Comparison of ENCODE assay signal across 8 cellular contexts in the genomic region with DNA sequence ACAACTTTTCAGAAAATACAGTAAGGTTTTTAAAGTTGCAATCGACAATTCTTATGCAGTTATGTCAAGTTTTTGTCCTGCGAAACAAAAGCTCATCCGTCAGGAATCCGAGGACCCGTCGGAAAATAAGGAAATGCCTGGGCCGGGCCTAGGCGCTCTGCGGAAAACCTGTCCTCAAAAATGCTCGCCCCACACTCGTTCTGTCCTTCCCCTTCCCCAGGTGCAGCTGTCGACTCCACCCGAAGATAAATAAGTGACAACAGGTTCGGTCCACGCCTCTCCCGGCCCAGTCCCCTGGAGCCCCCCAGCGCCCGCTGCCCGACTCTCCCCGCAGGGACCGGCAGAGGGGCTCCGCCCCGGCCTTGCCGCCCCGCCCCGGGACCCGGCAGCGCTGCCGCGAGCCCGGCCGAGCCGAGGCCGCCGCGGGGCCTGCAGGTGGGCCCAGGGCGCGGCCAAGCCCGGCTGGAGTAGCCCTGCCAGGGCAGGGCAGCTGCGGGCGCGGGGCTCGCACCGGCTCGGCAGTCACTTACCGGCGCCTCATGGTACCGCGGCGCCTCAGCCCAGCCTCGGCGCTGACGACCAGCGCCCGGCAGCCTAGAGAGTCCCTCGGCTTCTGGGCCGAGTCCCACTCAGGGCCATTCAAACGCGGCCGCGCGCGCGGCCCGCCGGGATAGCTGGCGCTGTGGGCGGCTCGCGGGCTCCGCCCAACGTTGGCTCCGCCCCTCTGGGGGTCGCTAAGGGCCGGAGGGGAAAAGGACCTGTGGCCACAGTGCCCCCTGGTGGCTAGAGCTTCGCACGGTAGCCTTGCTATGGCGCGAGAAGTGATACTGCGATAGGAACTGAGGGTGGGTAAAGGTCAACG. TPM values are rescaled to one million over a fixed set of nuclear protein-coding genes. Genes with fewer than 3 reads are reported as not detected.
DNase-seq lines count a peak whose midpoint lies in the region; ATAC-seq and TF ChIP-seq lines count a peak whose summit lies in the region.

A gene with protein sequence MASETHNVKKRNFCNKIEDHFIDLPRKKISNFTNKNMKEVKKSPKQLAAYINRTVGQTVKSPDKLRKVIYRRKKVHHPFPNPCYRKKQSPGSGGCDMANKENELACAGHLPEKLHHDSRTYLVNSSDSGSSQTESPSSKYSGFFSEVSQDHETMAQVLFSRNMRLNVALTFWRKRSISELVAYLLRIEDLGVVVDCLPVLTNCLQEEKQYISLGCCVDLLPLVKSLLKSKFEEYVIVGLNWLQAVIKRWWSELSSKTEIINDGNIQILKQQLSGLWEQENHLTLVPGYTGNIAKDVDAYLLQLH (minus strand): TSS at position 676 of the 862 bp plus-strand sequence. CDS start 46,420 bp downstream, outside the sequence.

- H3K27ac Mint-ChIP-seq in CD14-positive monocyte, result peak within 1 kb of the TSS; percentile 76 to 92 (median 87)
- H3K27ac Mint-ChIP-seq in activated CD4-positive, alpha-beta T cell treated with anti-CD3 and anti-CD28 coated beads, Interleukin-2, amount 10 ng/mL, durations not matched to agents 24 days and 14 days, result peak within 1 kb of the TSS; percentile 81

- ATAC-seq in GM19328 (IDR thresholded peaks at IDR 0.05; ENCODE audit: unreplicated experiment) (peak; percentile 95), HG03520 (IDR thresholded peaks at IDR 0.05; ENCODE audit: unreplicated experiment) (peak; percentile 94), left lung (peak; percentile 99)

- peaks cover 0 to 4% (median 0%) of the 10 kb centered on the region in 3 donors for H3K27me3 Mint-ChIP-seq in CD14-positive monocyte (ENCODE audit: low read depth in 3 of 3)
- peaks cover 6% of the 10 kb centered on the region for H3K27me3 Mint-ChIP-seq in activated CD4-positive, alpha-beta T cell treated with anti-CD3 and anti-CD28 coated beads, Interleukin-2, amount 10 ng/mL, durations not matched to agents 24 days and 14 days

- H3K4me3 ChIP-seq in left lung, result peak within 1 kb of the TSS; percentile 50 to 61

- peak within 1 kb of the TSS; percentile 87 for H3K27ac ChIP-seq in left lung

- H3K9me3 Mint-ChIP-seq in CD14-positive monocyte, result no peaks in the 10 kb centered on the region
- H3K9me3 Mint-ChIP-seq in activated CD4-positive, alpha-beta T cell treated with anti-CD3 and anti-CD28 coated beads, Interleukin-2, amount 10 ng/mL, durations not matched to agents 24 days and 14 days, result no peaks in the 10 kb centered on the region

- H3K4me1 ChIP-seq in left lung, result peaks cover 11 to 22% of the 10 kb centered on the region in 2 donors

- peak; percentile 80 for TF ChIP-seq CTCF in CD14-positive monocyte (IDR thresholded peaks at IDR 0.05)
- peak; percentile 96 to 97 for TF ChIP-seq CTCF in left lung (IDR thresholded peaks at IDR 0.05)

- DNase-seq in CD14-positive monocyte (ENCODE audit: low spot score) (peak; percentile 92), NCI-H526 treated with DMSO at 0.1 percent for 48 hours (lab: John Stamatoyannopoulos, UW) (peak; percentile 86), dedifferentiated amniotic fluid mesenchymal stem cell (ENCODE audit: extremely low spot score) (peak; percentile 91), left lung (peak; percentile 98 to 100)
- DNase-seq in activated CD4-positive, alpha-beta T cell treated with anti-CD3 and anti-CD28 coated beads, Interleukin-2, amount 10 ng/mL, durations not matched to agents 24 days and 14 days, result peak; percentile 99
- peak; percentile 99 to 100 for DNase-seq in stimulated activated CD4-positive, alpha-beta T cell treated with anti-CD3 and anti-CD28 coated beads, Interleukin-2, amount 100 ng/mL, for 48 hours

- H3K27me3 ChIP-seq in left lung, result no peaks in the 10 kb centered on the region

- peaks cover 0 to 7% of the 10 kb centered on the region in 2 donors for H3K36me3 ChIP-seq in left lung

- H3K36me3 Mint-ChIP-seq in CD14-positive monocyte, result peaks cover 4 to 10% of the 10 kb centered on the region in 2 donors
- H3K36me3 Mint-ChIP-seq in activated CD4-positive, alpha-beta T cell treated with anti-CD3 and anti-CD28 coated beads, Interleukin-2, amount 10 ng/mL, durations not matched to agents 24 days and 14 days (ENCODE audit: low read depth), result peaks cover 12% of the 10 kb centered on the region

- H3K9me3 ChIP-seq in left lung, result no peaks in the 10 kb centered on the region

- H3K4me3 Mint-ChIP-seq in CD14-positive monocyte, result peak within 1 kb of the TSS; percentile 88 to 93
- peak within 1 kb of the TSS; percentile 87 for H3K4me3 Mint-ChIP-seq in activated CD4-positive, alpha-beta T cell treated with anti-CD3 and anti-CD28 coated beads, Interleukin-2, amount 10 ng/mL, durations not matched to agents 24 days and 14 days

- intact Hi-C loops in CD14-positive monocyte (cut with micrococcal nuclease), result loop anchor here (5.0 kb wide), 2 partner anchors 107 to 147 kb away; partner anchors contain the start of genes EMC7 (in 2 of the 2) and PGBD4 (in 2 of the 2)
- intact Hi-C loops in activated CD4-positive, alpha-beta T cell treated with anti-CD3 and anti-CD28 coated beads, Interleukin-2, amount 10 ng/mL, durations not matched to agents 24 days and 14 days (cut with micrococcal nuclease), result loop anchor here (1.0 to 2.0 kb wide), 5 partner anchors 16 to 171 kb away; partner anchors contain the start of genes AVEN, EMC4 and PGBD4
- intact Hi-C loops in left lung (cut with DNase I), result loop anchor here in 1 of 2 donors (5.0 to 10.0 kb wide), 2 partner anchors 97 to 145 kb away; no protein-coding TSS in a partner anchor

- H3K4me1 Mint-ChIP-seq in CD14-positive monocyte, result peaks cover 13% of the 10 kb centered on the region
- H3K4me1 Mint-ChIP-seq in activated CD4-positive, alpha-beta T cell treated with anti-CD3 and anti-CD28 coated beads, Interleukin-2, amount 10 ng/mL, durations not matched to agents 24 days and 14 days, result peaks cover 16% of the 10 kb centered on the region

RNA-seq across cellular contexts. Expression of the gene that starts here (rescaled TPM):
- polyA plus RNA-seq in CD14-positive monocyte, result 10 to 100 TPM; 37.7 to 38.4 TPM
- total RNA-seq in activated CD4-positive, alpha-beta T cell treated with anti-CD3 and anti-CD28 coated beads, Interleukin-2, amount 10 ng/mL, durations not matched to agents 24 days and 14 days, result 41.1 and 44.2 TPM in 2 replicates
- 10 to 100 TPM; 37.4 to 53.8 TPM for total RNA-seq in left lung

Comparison
In these comparisons a context has a peak if more than half of its experiments do, and no peak if none do; other contexts are left out.
1. Peak in every context shown above with its lines: DNase-seq, ATAC-seq, H3K4me3 ChIP-seq and H3K27ac ChIP-seq.